ENCODE assay signal across 9 cellular contexts in genomic region chr11:16815047-16815767, GRCh38.
DNase-seq lines count a peak whose midpoint lies in the region; ATAC-seq and TF ChIP-seq lines count a peak whose summit lies in the region.
"Had no signal": no experiment of that assay in that cellular context is flagged by ENCODE, and none has a peak within 500 bp of the region (broad histone marks: within the 10 kb centered on the region; RNA-seq: fewer than 3 reads in every experiment).

No MANE protein-coding gene starts in this region.

- DNase-seq in AML-193 (lab: John Stamatoyannopoulos, UW) (peak; percentile 85 to 86), NCI-H2081 treated with DMSO at 0.1 percent for 48 hours (lab: John Stamatoyannopoulos, UW) (peak; percentile 60), endodermal cell (no peak), T-helper 1 cell (no peak), EL (no peak)
- no peak for DNase-seq in activated CD8-positive, alpha-beta memory T cell treated with anti-CD3 and anti-CD28 coated beads, Interleukin-2, amount 50 U/mL, for 48 hours
- DNase-seq: Caco-2 had no signal

- no peaks in the 10 kb centered on the region for H3K9me3 Mint-ChIP-seq in endodermal cell

- H3K36me3 Mint-ChIP-seq in endodermal cell (ENCODE audit: low read depth): peaks cover 11% of the 10 kb centered on the region

- H3K36me3 ChIP-seq in endodermal cell (ENCODE audit: control insufficient read depth, insufficient read depth, low read length) (peaks cover 16% of the 10 kb centered on the region), neutrophil (no peaks in the 10 kb centered on the region)

- WGBS in endodermal cell (ENCODE audit: insufficient coverage in 1 of 2, insufficient read length in 1 of 2), 2 experiments: 80 to 92% methylated on average over 20 to 23 of the region's 23 CpGs

- H3K4me3 ChIP-seq in endodermal cell (ENCODE audit: low read length): no peak overlapping the region
- H3K4me3 ChIP-seq in neutrophil (ENCODE audit: low read depth in 1 of 2, low read length in 1 of 2): no peak overlapping the region

- peak overlapping the region; percentile 75 for H3K27ac Mint-ChIP-seq in endodermal cell

- TF ChIP-seq CTCF in endodermal cell (conservative IDR thresholded peaks at IDR 0.05): no peak
- no peak for TF ChIP-seq CTCF in neutrophil (IDR thresholded peaks at IDR 0.05)

- H3K9me3 ChIP-seq in endodermal cell (ENCODE audit: control insufficient read depth, low read length): no peaks in the 10 kb centered on the region
- no peaks in the 10 kb centered on the region for H3K9me3 ChIP-seq in neutrophil
- H3K9me3 ChIP-seq: Caco-2 had no signal

- H3K27me3 ChIP-seq in endodermal cell (ENCODE audit: control insufficient read depth, insufficient read depth, low read length, poor library complexity, severe bottlenecking): no peaks in the 10 kb centered on the region
- no peaks in the 10 kb centered on the region for H3K27me3 ChIP-seq in neutrophil

- H3K27me3 Mint-ChIP-seq in endodermal cell (ENCODE audit: insufficient read depth): no peaks in the 10 kb centered on the region

- H3K4me3 Mint-ChIP-seq in endodermal cell: no peak overlapping the region

- H3K4me1 ChIP-seq in endodermal cell (ENCODE audit: control insufficient read depth, insufficient read depth, low read length) (peaks cover 28% of the 10 kb centered on the region), neutrophil (ENCODE audit: control insufficient read depth in 1 of 2, insufficient read depth in 1 of 2, low read depth in 1 of 2, low read length in 1 of 2) (peaks cover 39 to 53% of the 10 kb centered on the region in 2 experiments)

- no peak for ATAC-seq in GM18868 (IDR thresholded peaks at IDR 0.05; ENCODE audit: unreplicated experiment)

- H3K27ac ChIP-seq in endodermal cell (ENCODE audit: low read depth, low read length) (no peak overlapping the region), neutrophil (peak overlapping the region; percentile 78)

- peaks cover 50% of the 10 kb centered on the region for H3K4me1 Mint-ChIP-seq in endodermal cell

- H3K9ac ChIP-seq in endodermal cell (ENCODE audit: extremely low read depth, low read length, poor library complexity, severe bottlenecking): no peak overlapping the region

Comparison
In these comparisons a context has a peak if more than half of its experiments do, and no peak if none do; other contexts are left out.
1. DNase-seq: peak in AML-193 (2 of 2) and NCI-H2081 treated with DMSO at 0.1 percent for 48 hours (single experiment); none in endodermal cell (single experiment), T-helper 1 cell (0 of 5), activated CD8-positive, alpha-beta memory T cell treated with anti-CD3 and anti-CD28 coated beads, Interleukin-2, amount 50 U/mL, for 48 hours (single experiment) and EL (single experiment).